Comparison of ENCODE assay signal across 39 cellular contexts in genomic region chr11:57182896-57183295, GRCh38. TPM values are rescaled to one million over a fixed set of nuclear protein-coding genes. Genes with fewer than 3 reads are reported as not detected.
"Had no signal": no experiment of that assay in that cellular context is flagged by ENCODE, and none has a peak within 500 bp of the region (broad histone marks: within the 10 kb centered on the region; RNA-seq: fewer than 3 reads in every experiment).

No MANE protein-coding gene starts in this region.

- H3K27ac ChIP-seq: KMS-11 had no signal

- H3K27me3 ChIP-seq: MG63 had no signal

- H3K9ac ChIP-seq: KMS-11 had no signal

- H3K4me2 ChIP-seq: KMS-11 had no signal

- H3K4me3 ChIP-seq: MG63 had no signal

- H3K9me3 ChIP-seq: MG63 had no signal

- H3K36me3 ChIP-seq: MG63 had no signal

- DNase-seq: Karpas-422, Kasumi-1, KG1, MG63, MM.1S, MV-4-11, NCI-H1048, NCI-H1092, NCI-H1092 treated with DMSO at 0.1 percent for 48 hours, NCI-H1105, NCI-H1105 treated with DMSO at 0.1 percent for 48 hours, NCI-H1417, NCI-H1417 treated with DMSO at 0.1 percent for 48 hours, NCI-H1436, NCI-H1436 treated with DMSO at 0.1 percent for 48 hours, NCI-H146, NCI-H1694, NCI-H1694 treated with DMSO at 0.1 percent for 48 hours, NCI-H187, NCI-H187 treated with DMSO at 0.1 percent for 48 hours, NCI-H1930, NCI-H2029, NCI-H2029 treated with DMSO at 0.1 percent for 48 hours, NCI-H2081, NCI-H2081 treated with DMSO at 0.1 percent for 48 hours, NCI-H2107, NCI-H2171, NCI-H2171 treated with DMSO at 0.1 percent for 48 hours, NCI-H2227 treated with DMSO at 0.1 percent for 48 hours, NCI-H226, NCI-H345, NCI-H446, NCI-H446 treated with DMSO at 0.1 percent for 48 hours, NCI-H510A had no signal

RNA-seq across cellular contexts. Expression of gene LRRC55, which starts 1.1 kb away (rescaled TPM):
- total RNA-seq: LHCN-M2, M059J, MCF 10A, NCI-H460 had no signal

RNA-seq across cellular contexts. Expression of gene APLNR, which starts 54.2 kb away (rescaled TPM):
- total RNA-seq: M059J, MCF 10A, NCI-H460 had no signal
